Comparison of ENCODE assay signal across 8 cellular contexts in the genomic region with DNA sequence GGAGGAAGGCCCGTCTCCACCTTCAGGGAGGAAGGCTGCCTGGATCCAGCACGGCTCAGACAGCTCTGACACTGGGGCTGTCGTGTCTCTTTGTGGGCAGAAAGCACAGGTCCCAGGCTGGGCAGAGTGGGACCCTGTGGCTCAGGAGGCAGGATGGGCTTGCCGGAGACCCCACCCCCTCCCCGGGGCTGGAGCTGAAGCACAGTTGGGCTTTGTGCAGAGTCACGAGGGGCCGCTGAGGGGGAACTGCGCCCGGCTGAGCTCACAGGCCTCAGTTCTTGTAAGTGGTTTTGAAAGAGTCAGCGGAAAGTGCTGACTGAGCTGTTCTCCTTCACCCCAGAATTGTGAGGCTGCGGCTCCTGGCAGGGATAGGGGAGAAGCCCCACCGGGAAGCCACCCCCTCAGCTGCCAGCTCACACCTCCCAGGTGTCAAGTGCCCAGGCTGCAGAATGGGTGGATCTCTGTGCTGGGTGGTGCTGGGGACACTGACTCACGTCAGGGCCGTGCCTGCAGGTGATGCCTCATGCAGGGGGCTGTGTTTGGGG. TPM values are rescaled to one million over a fixed set of nuclear protein-coding genes. Genes with fewer than 3 reads are reported as not detected.
A peak's percentile ranks its signal among the peaks of the same experiment; 100 is the strongest.
DNase-seq lines count a peak whose midpoint lies in the region; ATAC-seq and TF ChIP-seq lines count a peak whose summit lies in the region.

No MANE protein-coding gene starts in this region.

- no peaks in the 10 kb centered on the region for H3K36me3 ChIP-seq in heart right ventricle

- no peak for TF ChIP-seq CTCF in heart right ventricle (IDR thresholded peaks at IDR 0.05)

- no peaks in the 10 kb centered on the region for H3K9me3 Mint-ChIP-seq in activated T-cell treated with anti-CD3 and anti-CD28 coated beads, Interleukin-2, amount 50 U/mL, for 4 hours

- H3K4me1 Mint-ChIP-seq in activated T-cell treated with anti-CD3 and anti-CD28 coated beads, Interleukin-2, amount 50 U/mL, for 4 hours (ENCODE audit: low read depth) = peaks cover 20% of the 10 kb centered on the region

- DNase-seq in NK-92 treated with Interleukin-12 subunit alpha and Interleukin-12 subunit beta, amount 100 ng/mL, for 24 hours (lab: John Stamatoyannopoulos, UW) = peak; percentile 34
- DNase-seq in NK-92 (lab: John Stamatoyannopoulos, UW; ENCODE audit: unreplicated experiment) (no peak), heart right ventricle (peak; percentile 31 to 43), GOT3 (lab: John Stamatoyannopoulos, UW) (no peak), iPS-NIHi7 (ENCODE audit: extremely low spot score) (no peak)
- peak; percentile 49 for DNase-seq in activated T-cell treated with anti-CD3 and anti-CD28 coated beads, Interleukin-2, amount 50 U/mL, for 4 hours

- H3K27ac ChIP-seq in heart right ventricle = peak overlapping the region in 3 of 10 donors; percentile 19 to 69 (median 33)
- peak overlapping the region in 13 of 21 experiments; percentile 3 to 73 (median 47) for H3K27ac ChIP-seq in skin epidermis

- peaks cover 5 to 24% (median 16%) of the 10 kb centered on the region in 9 donors for H3K4me1 ChIP-seq in heart right ventricle

- H3K27me3 ChIP-seq in heart right ventricle = no peaks in the 10 kb centered on the region

- WGBS in heart right ventricle, 2 donors = 52 to 60% methylated on average over 14 of the region's 14 CpGs

- H3K27me3 Mint-ChIP-seq in activated T-cell treated with anti-CD3 and anti-CD28 coated beads, Interleukin-2, amount 50 U/mL, for 4 hours (ENCODE audit: low read depth) = peaks cover 10% of the 10 kb centered on the region

- intact Hi-C loops in heart right ventricle (cut with DNase I) = no loop called here

- H3K9me3 ChIP-seq in heart right ventricle = no peaks in the 10 kb centered on the region

- peak; percentile 53 to 84 for ATAC-seq in activated T-cell treated with anti-CD3 and anti-CD28 coated beads, Interleukin-2, amount 50 U/mL, for 4 hours
- peak; percentile 31 to 72 (median 52) for ATAC-seq in heart right ventricle
- ATAC-seq in GM21737 (IDR thresholded peaks at IDR 0.05; ENCODE audit: unreplicated experiment) = no peak

- H3K4me3 ChIP-seq in heart right ventricle (no peak overlapping the region), skin epidermis (no peak overlapping the region)

- no peak overlapping the region for H3K4me3 Mint-ChIP-seq in activated T-cell treated with anti-CD3 and anti-CD28 coated beads, Interleukin-2, amount 50 U/mL, for 4 hours

- no peaks in the 10 kb centered on the region for H3K36me3 Mint-ChIP-seq in activated T-cell treated with anti-CD3 and anti-CD28 coated beads, Interleukin-2, amount 50 U/mL, for 4 hours (ENCODE audit: insufficient read depth)

RNA-seq across cellular contexts. Expression of gene SMOX, which starts 12.2 kb away (rescaled TPM):
- total RNA-seq in activated T-cell treated with anti-CD3 and anti-CD28 coated beads, Interleukin-2, amount 50 U/mL, for 4 hours = 1 to 10 TPM; 1.2 to 6.8 (median 3.2) TPM
- 1 to 10 TPM; 1.7 to 6.6 (median 3.0) TPM for total RNA-seq in heart right ventricle
- polyA plus RNA-seq in heart right ventricle = 1 to 10 TPM; 1.5 to 4.1 TPM

Comparison
In these comparisons a context has a peak if more than half of its experiments do, and no peak if none do; other contexts are left out.
1. DNase-seq: peak in NK-92 treated with Interleukin-12 subunit alpha and Interleukin-12 subunit beta, amount 100 ng/mL, for 24 hours (single experiment), activated T-cell treated with anti-CD3 and anti-CD28 coated beads, Interleukin-2, amount 50 U/mL, for 4 hours (single experiment) and heart right ventricle (2 of 2); none in NK-92 (single experiment), GOT3 (single experiment) and iPS-NIHi7 (single experiment).